In genomic region chr2:23901966-23902942, GRCh38 we compare ENCODE assay signal across 13 cellular contexts. TPM values are rescaled to one million over a fixed set of nuclear protein-coding genes. Genes with fewer than 3 reads are reported as not detected.
A peak's percentile ranks its signal among the peaks of the same experiment; 100 is the strongest.
DNase-seq lines count a peak whose midpoint lies in the region; ATAC-seq lines count a peak whose summit lies in the region.
"Had no signal": no experiment of that assay in that cellular context is flagged by ENCODE, and none has a peak within 500 bp of the region (broad histone marks: within the 10 kb centered on the region; RNA-seq: fewer than 3 reads in every experiment).

No MANE protein-coding gene starts in this region.

- peaks cover 29% of the 10 kb centered on the region for H3K4me1 ChIP-seq in HAP-1

- in situ Hi-C loops in HAP-1 (cut with MboI; ENCODE audit: low sequenced_read_pairs), result no loop called here

- H3K36me3 ChIP-seq in HAP-1 (replicated peaks), result no peaks in the 10 kb centered on the region
- H3K36me3 ChIP-seq: upper lobe of left lung had no signal

- ATAC-seq in esophagus mucosa (peak; percentile 78), HG03095 (IDR thresholded peaks at IDR 0.05; ENCODE audit: unreplicated experiment) (no peak), GM18858 (IDR thresholded peaks at IDR 0.05; ENCODE audit: unreplicated experiment) (no peak)

- H3K4me3 ChIP-seq in HAP-1, result no peak overlapping the region
- H3K4me3 ChIP-seq: dorsolateral prefrontal cortex, upper lobe of left lung had no signal

- H3K9me3 ChIP-seq in HAP-1, result no peaks in the 10 kb centered on the region
- H3K9me3 ChIP-seq: upper lobe of left lung had no signal

- H3K27me3 ChIP-seq in HAP-1 (ENCODE audit: low read depth), result no peaks in the 10 kb centered on the region
- H3K27me3 ChIP-seq: dorsolateral prefrontal cortex, upper lobe of left lung had no signal

- DNase-seq in GF-D8 (lab: John Stamatoyannopoulos, UW) (peak; percentile 48), NCI-H226 (peak; percentile 10), putamen (ENCODE audit: low spot score) (peak; percentile 29), cerebellar nuclear complex (lab: John Stamatoyannopoulos, UW) (no peak), HAP-1 (ENCODE audit: low spot score in 2 of 2) (no peak)
- DNase-seq: activated effector memory CD4-positive, alpha-beta T cell treated with anti-CD3 and anti-CD28 coated beads, Interleukin-2, amount 50 U/mL, for 16 hours; DND-41; dorsolateral prefrontal cortex; nucleus accumbens; upper lobe of left lung had no signal

RNA-seq across cellular contexts. Expression of gene ATAD2B, which starts 24.7 kb away (rescaled TPM):
- 17.0 TPM for total RNA-seq in esophagus mucosa

RNA-seq across cellular contexts. Expression of gene UBXN2A, which starts 38.0 kb away (rescaled TPM):
- total RNA-seq in esophagus mucosa, result 10.4 TPM

Comparison
In these comparisons a context has a peak if more than half of its experiments do, and no peak if none do; other contexts are left out.
1. DNase-seq: peak in GF-D8 (single experiment), NCI-H226 (single experiment) and putamen (single experiment); none in cerebellar nuclear complex (0 of 2) and HAP-1 (0 of 2).